In genomic region chr11:67486481-67487195, GRCh38 we compare ENCODE assay signal across 12 cellular contexts. TPM values are rescaled to one million over a fixed set of nuclear protein-coding genes. Genes with fewer than 3 reads are reported as not detected.
DNase-seq lines count a peak whose midpoint lies in the region; ATAC-seq and TF ChIP-seq lines count a peak whose summit lies in the region.
"Had no signal": no experiment of that assay in that cellular context is flagged by ENCODE, and none has a peak within 500 bp of the region (broad histone marks: within the 10 kb centered on the region; RNA-seq: fewer than 3 reads in every experiment).

No MANE protein-coding gene starts in this region.

- H3K27me3 ChIP-seq in WERI-Rb-1 (ENCODE audit: insufficient read depth, low read depth, severe bottlenecking), result no peaks in the 10 kb centered on the region
- H3K27me3 ChIP-seq: adrenal gland had no signal

- H3K9me3 Mint-ChIP-seq in activated B cell treated with CpG ODN at 0.5 μM for 24 hours, result no peaks in the 10 kb centered on the region
- H3K9me3 Mint-ChIP-seq in naive B cell, result no peaks in the 10 kb centered on the region

- peak; percentile 85 for DNase-seq in GM13976 (ENCODE audit: low spot score)
- no peak for DNase-seq in activated B cell treated with CpG ODN at 0.5 μM for 24 hours
- DNase-seq in naive B cell, result no peak
- DNase-seq in NCI-H1417 treated with DMSO at 0.1 percent for 48 hours (lab: John Stamatoyannopoulos, UW), result no peak
- no peak for DNase-seq in putamen (ENCODE audit: low spot score)
- no peak for DNase-seq in WERI-Rb-1
- DNase-seq: adrenal gland, mammary epithelial cell, NCI-H1092, SHP77 had no signal

- CTCF ChIA-PET in activated B cell treated with CpG ODN at 0.5 μM for 24 hours (lab: Charles Lee), result interaction anchor here (1.5 kb wide), 1 partner anchor 85 kb away, joined by 9 read pairs; the partner anchor contains the start of gene PPP1CA

- peaks cover 5% of the 10 kb centered on the region for H3K9me3 ChIP-seq in WERI-Rb-1 (ENCODE audit: severe bottlenecking)
- H3K9me3 ChIP-seq: adrenal gland had no signal

- peaks cover 49% of the 10 kb centered on the region for H3K36me3 ChIP-seq in WERI-Rb-1

- peak; percentile 28 for ATAC-seq in GM21529 (IDR thresholded peaks at IDR 0.05; ENCODE audit: unreplicated experiment)
- ATAC-seq in activated B cell treated with CpG ODN at 0.5 μM for 24 hours (ENCODE audit: low read depth), result no peak
- no peak for ATAC-seq in naive B cell (ENCODE audit: low read depth in 2 of 2)
- no peak for ATAC-seq in GM18873 (IDR thresholded peaks at IDR 0.05; ENCODE audit: low FRiP score, unreplicated experiment)

- no peak overlapping the region for H3K4me3 ChIP-seq in WERI-Rb-1 (ENCODE audit: low read depth, low read length)
- H3K4me3 ChIP-seq: adrenal gland had no signal

- peak overlapping the region; percentile 61 for H3K4me3 Mint-ChIP-seq in activated B cell treated with CpG ODN at 0.5 μM for 24 hours
- H3K4me3 Mint-ChIP-seq in naive B cell, result peak overlapping the region; percentile 33 to 99 (median 80)

- H3K27me3 Mint-ChIP-seq in activated B cell treated with CpG ODN at 0.5 μM for 24 hours, result no peaks in the 10 kb centered on the region
- no peaks in the 10 kb centered on the region for H3K27me3 Mint-ChIP-seq in naive B cell

- H3K36me3 Mint-ChIP-seq in activated B cell treated with CpG ODN at 0.5 μM for 24 hours (ENCODE audit: low read depth) (peaks cover 71% of the 10 kb centered on the region), naive B cell (peaks cover 8 to 22% of the 10 kb centered on the region in 2 donors)

- no peak overlapping the region for H3K27ac ChIP-seq in WERI-Rb-1
- H3K27ac ChIP-seq: adrenal gland had no signal

- H3K27ac Mint-ChIP-seq in activated B cell treated with CpG ODN at 0.5 μM for 24 hours, result peak overlapping the region; percentile 98
- H3K27ac Mint-ChIP-seq in naive B cell, result peak overlapping the region in 3 of 6 donors; percentile 53 to 93 (median 86)

- no peak for TF ChIP-seq CTCF in GM13976 (IDR thresholded peaks at IDR 0.05; ENCODE audit: borderline replicate concordance, control extremely low read depth, extremely low read depth, insufficient read depth, missing control alignments)
- TF ChIP-seq CTCF in activated B cell treated with CpG ODN at 0.5 μM for 24 hours (IDR thresholded peaks at IDR 0.05), result no peak
- TF ChIP-seq CTCF in WERI-Rb-1 (IDR thresholded peaks at IDR 0.05; ENCODE audit: low read depth, low read length), result no peak

- POLR2A ChIA-PET in activated B cell treated with CpG ODN at 0.5 μM for 24 hours (lab: Charles Lee), result interaction anchor here (0.9 to 11.1 kb wide), 12 partner anchors 13 to 134 kb away, joined by 3 to 189 read pairs (median 6); partner anchors contain the start of genes PPP1CA, PTPRCAP and TMEM134

- H3K4me1 Mint-ChIP-seq in activated B cell treated with CpG ODN at 0.5 μM for 24 hours (peaks cover 60% of the 10 kb centered on the region), naive B cell (peaks cover 42 to 72% (median 68%) of the 10 kb centered on the region in 3 donors)

- intact Hi-C loops in activated B cell treated with CpG ODN at 0.5 μM for 24 hours (cut with micrococcal nuclease), result no loop called here

- in situ Hi-C loops in GM13976 (cut with MboI; ENCODE audit: low sequenced_read_pairs, unreplicated experiment), result no loop called here

RNA-seq across cellular contexts. Expression of gene AIP, which starts 3.8 kb away (rescaled TPM):
- 108 and 114 TPM in 2 replicates for total RNA-seq in activated B cell treated with CpG ODN at 0.5 μM for 24 hours
- 100 to 1,000 TPM in 4 of 6 donors, 10 to 100 TPM in 2; 86.8 to 149 (median 120) TPM for polyA plus RNA-seq in naive B cell (ENCODE audit: low read depth in 6 of 6)

RNA-seq across cellular contexts. Expression of gene TMEM134, which starts 17.6 kb away (rescaled TPM):
- 76.0 and 83.5 TPM in 2 replicates for total RNA-seq in activated B cell treated with CpG ODN at 0.5 μM for 24 hours
- polyA plus RNA-seq in naive B cell (ENCODE audit: low read depth in 6 of 6), result 100 to 1,000 TPM; 183 to 250 (median 221) TPM

RNA-seq across cellular contexts. Expression of gene PITPNM1, which starts 18.5 kb away (rescaled TPM):
- total RNA-seq in activated B cell treated with CpG ODN at 0.5 μM for 24 hours, result 103 and 111 TPM in 2 replicates
- polyA plus RNA-seq in naive B cell (ENCODE audit: low read depth in 6 of 6), result 10 to 100 TPM; 10.9 to 34.9 (median 14.5) TPM

RNA-seq across cellular contexts. Expression of gene CDK2AP2, which starts 21.3 kb away (rescaled TPM):
- total RNA-seq in activated B cell treated with CpG ODN at 0.5 μM for 24 hours, result 67.1 and 68.5 TPM in 2 replicates
- polyA plus RNA-seq in naive B cell (ENCODE audit: low read depth in 6 of 6), result 100 to 1,000 TPM in 5 of 6 donors, 10 to 100 TPM in 1; 87.4 to 161 (median 111) TPM

RNA-seq across cellular contexts. Expression of gene CABP4, which starts 31.5 kb away (rescaled TPM):
- total RNA-seq in activated B cell treated with CpG ODN at 0.5 μM for 24 hours, result 2.1 and 3.0 TPM in 2 replicates
- 1 to 10 TPM in 5 of 6 donors, not detected in 1; 1.5 to 6.8 (median 2.1) TPM for polyA plus RNA-seq in naive B cell (ENCODE audit: low read depth in 6 of 6)
